In genomic region chr9:15592940-15593339, GRCh38 we compare ENCODE assay signal across 6 cellular contexts. TPM values are rescaled to one million over a fixed set of nuclear protein-coding genes. Genes with fewer than 3 reads are reported as not detected.
DNase-seq lines count a peak whose midpoint lies in the region; ATAC-seq and TF ChIP-seq lines count a peak whose summit lies in the region.
"Not testable (repeated sequence)": the region's sequence is repeated elsewhere in the genome, so short reads cannot be mapped to it uniquely, and the experiment has no call there.

No MANE protein-coding gene starts in this region.

- H3K4me3 ChIP-seq in GM23338; HUES48 (ENCODE audit: low read depth, low read length): not testable (repeated sequence)

- H3K9ac ChIP-seq in HUES48 (ENCODE audit: low read depth, low read length) = not testable (repeated sequence)

- not testable (repeated sequence) for H3F3A ChIP-seq in GM23338 (replicated peaks; ENCODE audit: low read depth)

- H3K4me1 Mint-ChIP-seq in GM23338, activated B cell treated with CpG ODN at 0.5 μM for 24 hours: not testable (repeated sequence)

- H3K4me2 ChIP-seq in GM23338 = 0 out of 2 replicates have a peak overlapping the region, but pooled peaks have one; percentile 27

- H3K9me3 ChIP-seq in HUES48 (ENCODE audit: control insufficient read depth, insufficient read depth, low read length) = not testable (repeated sequence)

- H3K9me2 ChIP-seq in GM23338 (ENCODE audit: insufficient read depth) = not testable (repeated sequence)

- DNase-seq in D341Med (ENCODE audit: low spot score) = peak; percentile 40
- DNase-seq in GM23338 (ENCODE audit: low spot score) = peak; percentile 21
- DNase-seq in NCI-H1436 treated with DMSO at 0.1 percent for 48 hours (lab: John Stamatoyannopoulos, UW) = peak; percentile 77
- DNase-seq in NCI-H82 (lab: John Stamatoyannopoulos, UW) = peak; percentile 68
- DNase-seq in activated B cell treated with CpG ODN at 0.5 μM for 24 hours = not testable (repeated sequence)

- intact Hi-C loops in activated B cell treated with CpG ODN at 0.5 μM for 24 hours (cut with micrococcal nuclease) = not testable (repeated sequence)

- H3K79me2 ChIP-seq in GM23338 (replicated peaks; ENCODE audit: insufficient read depth) = not testable (repeated sequence)

- not testable (repeated sequence) for H3K27me3 ChIP-seq in GM23338 (ENCODE audit: insufficient read depth); HUES48 (ENCODE audit: control insufficient read depth, insufficient read depth, low read length)

- not testable (repeated sequence) for H3K27me3 Mint-ChIP-seq in GM23338 (ENCODE audit: insufficient read depth, low read depth, poor library complexity); activated B cell treated with CpG ODN at 0.5 μM for 24 hours

- not testable (repeated sequence) for H2AFZ ChIP-seq in GM23338

- not testable (repeated sequence) for H4K20me1 ChIP-seq in GM23338 (replicated peaks; ENCODE audit: insufficient read depth)

- not testable (repeated sequence) for H3K36me3 ChIP-seq in GM23338 (ENCODE audit: insufficient read depth); HUES48 (ENCODE audit: control insufficient read depth, insufficient read depth, low read length)

- peaks cover 15% of the 10 kb centered on the region for H3K9me3 Mint-ChIP-seq in GM23338
- not testable (repeated sequence) for H3K9me3 Mint-ChIP-seq in activated B cell treated with CpG ODN at 0.5 μM for 24 hours

- POLR2A ChIA-PET in activated B cell treated with CpG ODN at 0.5 μM for 24 hours (lab: Charles Lee) = interaction anchor here (0.6 to 0.7 kb wide), 3 partner anchors 40 to 165 kb away, joined by 3 to 5 read pairs (median 5); partner anchors contain the start of gene CCDC171

- TF ChIP-seq CTCF in GM23338 (conservative IDR thresholded peaks at IDR 0.05; ENCODE audit: low read depth in 2 of 2); activated B cell treated with CpG ODN at 0.5 μM for 24 hours (IDR thresholded peaks at IDR 0.05): not testable (repeated sequence)

- H3K27ac Mint-ChIP-seq in GM23338 = 0 out of 2 replicates have a peak overlapping the region, but pooled peaks have one; percentile 23
- H3K27ac Mint-ChIP-seq in activated B cell treated with CpG ODN at 0.5 μM for 24 hours = not testable (repeated sequence)

- H3K36me3 Mint-ChIP-seq in GM23338 (ENCODE audit: low read depth) = peaks cover 15% of the 10 kb centered on the region
- H3K36me3 Mint-ChIP-seq in activated B cell treated with CpG ODN at 0.5 μM for 24 hours (ENCODE audit: low read depth) = not testable (repeated sequence)

- ATAC-seq in GM23338 = peak; percentile 49
- peak; percentile 88 for ATAC-seq in activated B cell treated with CpG ODN at 0.5 μM for 24 hours (ENCODE audit: low read depth)

- CTCF ChIA-PET in activated B cell treated with CpG ODN at 0.5 μM for 24 hours (lab: Charles Lee) = interaction anchor here (1.2 kb wide), 1 partner anchor 14 kb away, joined by 6 read pairs; no protein-coding TSS in a partner anchor

- H3K4me1 ChIP-seq in GM23338 (ENCODE audit: insufficient read depth) = not testable (repeated sequence)
- peaks cover 11% of the 10 kb centered on the region for H3K4me1 ChIP-seq in HUES48 (ENCODE audit: control insufficient read depth, insufficient read depth, low read length)

- H3K27ac ChIP-seq in GM23338 (ENCODE audit: low read depth) = not testable (repeated sequence)
- peak overlapping the region; percentile 65 for H3K27ac ChIP-seq in HUES48 (ENCODE audit: low read depth, low read length)

- H3K4me3 Mint-ChIP-seq in GM23338, activated B cell treated with CpG ODN at 0.5 μM for 24 hours: not testable (repeated sequence)

RNA-seq across cellular contexts. Expression of gene CCDC171, which starts 40.1 kb away (rescaled TPM):
- total RNA-seq in GM23338 (2014; rRNA removed; shearing (Covaris generic)) = 3.5 and 4.4 TPM in 2 replicates
- polyA plus RNA-seq in GM23338 (2016; fragmentation: Nextera tagmentation; extraction: Ambion mirVana) = 3.5 and 5.1 TPM in 2 replicates
- 1.9 and 3.6 TPM in 2 replicates for total RNA-seq in activated B cell treated with CpG ODN at 0.5 μM for 24 hours
